15 cellular contexts compared by ENCODE assay signal in the genomic region with DNA sequence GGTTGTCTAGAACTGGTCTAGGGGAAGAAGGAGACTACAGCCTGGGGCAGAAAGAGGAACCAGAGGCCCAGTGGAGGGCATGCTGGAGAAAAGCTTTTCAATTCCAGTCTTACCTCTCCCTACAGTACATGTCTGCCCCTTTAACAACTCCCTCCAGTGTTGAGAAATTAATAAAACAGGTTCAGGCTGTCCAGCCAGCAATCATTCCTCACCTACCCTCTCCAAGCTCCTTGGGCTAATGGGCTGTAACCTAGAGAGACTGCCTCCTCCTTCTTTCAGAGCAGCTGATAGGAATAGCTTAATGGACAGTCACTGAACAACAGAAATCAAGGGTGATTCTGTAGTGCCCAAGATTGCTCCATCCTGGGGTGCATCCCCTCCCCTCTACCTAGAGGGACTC. TPM values are rescaled to one million over a fixed set of nuclear protein-coding genes. Genes with fewer than 3 reads are reported as not detected.
DNase-seq lines count a peak whose midpoint lies in the region; ATAC-seq and TF ChIP-seq lines count a peak whose summit lies in the region.
"Had no signal": no experiment of that assay in that cellular context is flagged by ENCODE, and none has a peak within 500 bp of the region (broad histone marks: within the 10 kb centered on the region; RNA-seq: fewer than 3 reads in every experiment).

No MANE protein-coding gene starts in this region.

- TF ChIP-seq CTCF in Panc1 (IDR thresholded peaks at IDR 0.05) (no peak), nephron progenitor cell (IDR thresholded peaks at IDR 0.05) (no peak)

- peaks cover 44% of the 10 kb centered on the region for H3K4me1 ChIP-seq in Panc1 (ENCODE audit: control insufficient read depth, insufficient read depth, low read length)

- H3K9me3 Mint-ChIP-seq in nephron progenitor cell, result no peaks in the 10 kb centered on the region

- intact Hi-C loops in Panc1 (cut with micrococcal nuclease; ENCODE audit: unreplicated experiment), result no loop called here

- CTCF ChIA-PET in Panc1 (lab: Charles Lee), result no interaction called here

- H3K27me3 ChIP-seq in Panc1 (ENCODE audit: control insufficient read depth, insufficient read depth, low read length), result no peaks in the 10 kb centered on the region

- ATAC-seq in GM21723 (IDR thresholded peaks at IDR 0.05; ENCODE audit: unreplicated experiment), result peak; percentile 37
- peak; percentile 68 for ATAC-seq in Panc1
- ATAC-seq: mucosa of descending colon had no signal

- peak; percentile 35 for DNase-seq in CD1c-positive myeloid dendritic cell (ENCODE audit: extremely low spot score)
- DNase-seq in Panc1 (ENCODE audit: low read depth, low spot score), result no peak
- peak; percentile 22 for DNase-seq in left kidney (ENCODE audit: low read depth, low spot score)
- DNase-seq in nephron progenitor cell, result no peak
- no peak for DNase-seq in activated effector memory CD4-positive, alpha-beta T cell treated with Interleukin-2 at 50 U/mL for 16 hours
- no peak for DNase-seq in stimulated activated naive CD4-positive, alpha-beta T cell (lab: John Stamatoyannopoulos, UW)
- no peak for DNase-seq in NCI-H146 treated with DMSO at 0.1 percent for 48 hours (lab: John Stamatoyannopoulos, UW; ENCODE audit: unreplicated experiment)
- DNase-seq: activated CD8-positive, alpha-beta memory T cell treated with anti-CD3 and anti-CD28 coated beads, Interleukin-2, amount 50 U/mL, for 48 hours; mucosa of descending colon; NCI-H2227 treated with DMSO at 0.1 percent for 48 hours; RPMI8226; WERI-Rb-1 had no signal

- POLR2A ChIA-PET in Panc1 (lab: Charles Lee), result no interaction called here

- no peak overlapping the region for H3K27ac Mint-ChIP-seq in nephron progenitor cell
- H3K27ac Mint-ChIP-seq: B cell had no signal

- no peaks in the 10 kb centered on the region for H3K36me3 ChIP-seq in Panc1 (ENCODE audit: control insufficient read depth, insufficient read depth, low read length)
- H3K36me3 ChIP-seq: WERI-Rb-1 had no signal

- no peaks in the 10 kb centered on the region for H3K36me3 Mint-ChIP-seq in nephron progenitor cell (ENCODE audit: low read depth)

- H3K9me3 ChIP-seq in Panc1 (ENCODE audit: control insufficient read depth, insufficient read depth, low read depth, low read length), result no peaks in the 10 kb centered on the region
- H3K9me3 ChIP-seq: mucosa of descending colon had no signal

- no peaks in the 10 kb centered on the region for H3K27me3 Mint-ChIP-seq in nephron progenitor cell (ENCODE audit: low read depth, poor library complexity)
- H3K27me3 Mint-ChIP-seq: B cell had no signal

- H3K4me1 Mint-ChIP-seq in nephron progenitor cell, result no peaks in the 10 kb centered on the region

- H3K27ac ChIP-seq in Panc1 (ENCODE audit: low read length), result peak overlapping the region; percentile 61
- H3K27ac ChIP-seq: coronary artery, WERI-Rb-1 had no signal

- in situ Hi-C loops in Panc1 (cut with HindIII; ENCODE audit: low pct_unique_long_range_greater_than_20kb, low sequenced_read_pairs), result no loop called here

- H3K4me3 ChIP-seq in Panc1 (ENCODE audit: low read depth in 2 of 2, low read length in 2 of 2), result no peak overlapping the region
- H3K4me3 ChIP-seq: coronary artery, mucosa of descending colon had no signal

- no peak overlapping the region for H3K4me3 Mint-ChIP-seq in nephron progenitor cell
- H3K4me3 Mint-ChIP-seq: B cell had no signal

- BruUV-seq in Panc1 (replicated peaks; lab: Mats Ljungman, UMichigan), result no TSS peak

RNA-seq across cellular contexts. Expression of a gene that starts 8.8 kb away (rescaled TPM):
- 89.4 TPM for total RNA-seq in Panc1 (2021; ENCODE audit: unreplicated experiment)
- polyA plus RNA-seq in Panc1 (2012; ENCODE audit: insufficient read length), result 63.3 TPM

Comparison
In these comparisons a context has a peak if more than half of its experiments do, and no peak if none do; other contexts are left out.
1. DNase-seq: peak in CD1c-positive myeloid dendritic cell (single experiment) and left kidney (single experiment); none in Panc1 (single experiment), nephron progenitor cell (single experiment), activated effector memory CD4-positive, alpha-beta T cell treated with Interleukin-2 at 50 U/mL for 16 hours (single experiment), stimulated activated naive CD4-positive, alpha-beta T cell (0 of 6) and NCI-H146 treated with DMSO at 0.1 percent for 48 hours (single experiment).